Comparison of ENCODE assay signal across 1 cellular context in genomic region chr12:111777345-111778045, GRCh38.
A peak's percentile ranks its signal among the peaks of the same experiment; 100 is the strongest.
TF ChIP-seq lines count a peak whose summit lies in the region.

No MANE protein-coding gene starts in this region.

TF ChIP-seq in HepG2, 621 proteins besides CTCF, POLR2A, EP300 and RAD21 (continued from another document and continues in another):
- TF ChIP-seq PRDM4 (CRISPR knock-in tag; IDR thresholded peaks at IDR 0.05; ENCODE audit: borderline replicate concordance) (no peak), AHR (CRISPR knock-in tag; IDR thresholded peaks at IDR 0.05) (no peak), SOX13 (IDR thresholded peaks at IDR 0.05) (no peak), SOX13 (CRISPR knock-in tag; conservative IDR thresholded peaks at IDR 0.05 in 1 of 2, IDR thresholded peaks at IDR 0.05 in 1 of 2) (no peak; a peak in 1 of 4 replicates), SRY (CRISPR knock-in tag; IDR thresholded peaks at IDR 0.05) (no peak), ARNTL (CRISPR knock-in tag; IDR thresholded peaks at IDR 0.05) (no peak), ARID3A (IDR thresholded peaks at IDR 0.05; ENCODE audit: low read depth, low read length) (no peak), SMARCE1 (IDR thresholded peaks at IDR 0.05; ENCODE audit: borderline replicate concordance) (no peak), HNF1B (CRISPR knock-in tag; IDR thresholded peaks at IDR 0.05) (no peak; the same call in 1 of the 2 replicates), ZNF644 (CRISPR knock-in tag; IDR thresholded peaks at IDR 0.05; ENCODE audit: low read depth) (no peak), ZNF646 (CRISPR knock-in tag; IDR thresholded peaks at IDR 0.05) (no peak), TEF (CRISPR knock-in tag; IDR thresholded peaks at IDR 0.05) (no peak), NR1H2 (CRISPR knock-in tag; IDR thresholded peaks at IDR 0.05; ENCODE audit: borderline replicate concordance, low read depth) (no peak), ZNF280B (CRISPR knock-in tag; IDR thresholded peaks at IDR 0.05; ENCODE audit: borderline replicate concordance) (0 out of 2 replicates have a peak, but pooled peaks have one; percentile 25), ZNF33A (CRISPR knock-in tag; IDR thresholded peaks at IDR 0.05; ENCODE audit: borderline replicate concordance) (no peak), TARDBP (CRISPR knock-in tag; IDR thresholded peaks at IDR 0.05) (no peak), FOXP4 (CRISPR knock-in tag; IDR thresholded peaks at IDR 0.05) (peak; percentile 67; the same call in 1 of the 2 replicates), CBX5 (CRISPR knock-in tag; IDR thresholded peaks at IDR 0.05; ENCODE audit: borderline replicate concordance) (0 out of 2 replicates have a peak, but pooled peaks have one; percentile 21), ZBTB2 (CRISPR knock-in tag; IDR thresholded peaks at IDR 0.05; ENCODE audit: low read depth) (no peak), XRCC5 (optimal IDR thresholded peaks at IDR 0.05; ENCODE audit: low read length) (no peak), MNT (IDR thresholded peaks at IDR 0.05) (no peak), ZBTB44 (CRISPR knock-in tag; IDR thresholded peaks at IDR 0.05) (no peak), MTA1 (CRISPR knock-in tag; IDR thresholded peaks at IDR 0.05; ENCODE audit: borderline replicate concordance) (peak; percentile 48; the same call in 1 of the 2 replicates), FOXO1 (CRISPR knock-in tag; IDR thresholded peaks at IDR 0.05) (peak; percentile 80; the same call in 1 of the 2 replicates), ZNF839 (CRISPR knock-in tag; IDR thresholded peaks at IDR 0.05; ENCODE audit: borderline replicate concordance) (no peak), GLMP (CRISPR knock-in tag; IDR thresholded peaks at IDR 0.05; ENCODE audit: borderline replicate concordance) (no peak)
